8 cellular contexts compared by ENCODE assay signal in genomic region chr10:114174462-114175190, GRCh38. TPM values are rescaled to one million over a fixed set of nuclear protein-coding genes. Genes with fewer than 3 reads are reported as not detected.
DNase-seq lines count a peak whose midpoint lies in the region; ATAC-seq and TF ChIP-seq lines count a peak whose summit lies in the region.

No MANE protein-coding gene starts in this region.

- H3K9ac ChIP-seq in mesendoderm (ENCODE audit: low read length), result peak overlapping the region; percentile 55

- peaks cover 18% of the 10 kb centered on the region for H3K4me1 ChIP-seq in CD8-positive, alpha-beta memory T cell (ENCODE audit: insufficient read depth, low read length)
- H3K4me1 ChIP-seq in mesendoderm (ENCODE audit: control insufficient read depth, low read depth, low read length), result no peaks in the 10 kb centered on the region
- H3K4me1 ChIP-seq in tibial artery, result peaks cover 0 to 12% (median 2%) of the 10 kb centered on the region in 4 donors

- no peaks in the 10 kb centered on the region for H3K79me1 ChIP-seq in mesendoderm (ENCODE audit: low read length)

- H3K36me3 ChIP-seq in CD8-positive, alpha-beta memory T cell (ENCODE audit: insufficient read depth, low read length), result no peaks in the 10 kb centered on the region
- H3K36me3 ChIP-seq in mesendoderm (ENCODE audit: control insufficient read depth, insufficient read depth, low read length) (no peaks in the 10 kb centered on the region), tibial artery (no peaks in the 10 kb centered on the region)

- peak overlapping the region; percentile 87 for H3K27ac ChIP-seq in CD8-positive, alpha-beta memory T cell (ENCODE audit: low read depth, low read length)
- peak overlapping the region in 53 of 59 donors; percentile 18 to 96 (median 85) for H3K27ac ChIP-seq in dorsolateral prefrontal cortex
- H3K27ac ChIP-seq in mesendoderm (ENCODE audit: low read depth, low read length), result no peak overlapping the region
- peak overlapping the region; percentile 86 to 92 for H3K27ac ChIP-seq in tibial artery

- H3K4me1 Mint-ChIP-seq in CD8-positive, alpha-beta memory T cell, result peaks cover 29 to 54% (median 49%) of the 10 kb centered on the region in 3 donors

- no peaks in the 10 kb centered on the region for H3K27me3 ChIP-seq in CD8-positive, alpha-beta memory T cell (ENCODE audit: insufficient read depth, low read length, poor library complexity, severe bottlenecking)
- H3K27me3 ChIP-seq in dorsolateral prefrontal cortex (no peaks in the 10 kb centered on the region), mesendoderm (ENCODE audit: insufficient read depth, low read length, poor library complexity) (no peaks in the 10 kb centered on the region), tibial artery (no peaks in the 10 kb centered on the region)

- POLR2A ChIA-PET in CD8-positive, alpha-beta memory T cell (lab: Charles Lee), result interaction anchor here (0.5 to 0.9 kb wide), 4 partner anchors 213 to 1224 kb away, joined by 3 to 5 read pairs (median 4); no protein-coding TSS in a partner anchor

- H2AK5ac ChIP-seq in mesendoderm (ENCODE audit: low read length), result no peak overlapping the region

- peak in 2 of 5 donors; percentile 56 to 80 for DNase-seq in CD8-positive, alpha-beta memory T cell
- peak; percentile 87 for DNase-seq in RPMI8226
- DNase-seq in dorsolateral prefrontal cortex, result peak in 7 of 10 donors; percentile 28 to 48 (median 35)
- no peak for DNase-seq in mesendoderm
- peak; percentile 71 to 73 for DNase-seq in tibial artery
- DNase-seq in NAMALWA (ENCODE audit: low spot score), result no peak

- peak overlapping the region; percentile 96 for H3K4me2 ChIP-seq in mesendoderm (ENCODE audit: low read length)

- H3K27ac Mint-ChIP-seq in CD8-positive, alpha-beta memory T cell, result peak overlapping the region; percentile 90 to 99 (median 96)

- H2BK5ac ChIP-seq in mesendoderm (ENCODE audit: low read length), result no peak overlapping the region

- intact Hi-C loops in dorsolateral prefrontal cortex (cut with DNase I) (no loop called here), tibial artery (cut with DNase I; ENCODE audit: low total_unique reads) (no loop called here)

- peak overlapping the region; percentile 95 for H3K4me3 ChIP-seq in CD8-positive, alpha-beta memory T cell (ENCODE audit: low read length)
- H3K4me3 ChIP-seq in dorsolateral prefrontal cortex, result peak overlapping the region; percentile 71 to 100 (median 91)
- peak overlapping the region; percentile 70 for H3K4me3 ChIP-seq in mesendoderm (ENCODE audit: low read length)
- H3K4me3 ChIP-seq in tibial artery, result peak overlapping the region; percentile 77 to 87

- H3K18ac ChIP-seq in mesendoderm (ENCODE audit: low read length), result no peak overlapping the region

- TF ChIP-seq CTCF in dorsolateral prefrontal cortex (IDR thresholded peaks at IDR 0.05 in 54 of 56, conservative IDR thresholded peaks at IDR 0.05 in 2 of 56; ENCODE audit: low read depth in 1 of 56, partially characterized antibody in 56 of 56), result no peak
- TF ChIP-seq CTCF in tibial artery (IDR thresholded peaks at IDR 0.05), result peak in 1 of 2 experiments; percentile 3

- H3K4me3 Mint-ChIP-seq in CD8-positive, alpha-beta memory T cell, result peak overlapping the region; percentile 89 to 100 (median 93)

- H4K8ac ChIP-seq in mesendoderm (ENCODE audit: low read depth, low read length), result no peak overlapping the region

- no peak overlapping the region for H2BK15ac ChIP-seq in mesendoderm (replicated peaks; ENCODE audit: low read depth)

- no peak overlapping the region for H3K23ac ChIP-seq in mesendoderm (ENCODE audit: low read length)

- CTCF ChIA-PET in CD8-positive, alpha-beta memory T cell (lab: Charles Lee), result interaction anchor here (0.9 to 1.8 kb wide), 4 partner anchors 13 to 647 kb away, joined by 3 to 5 read pairs (median 4); partner anchors contain the start of gene FHIP2A

- H2BK120ac ChIP-seq in mesendoderm (ENCODE audit: low read depth, low read length), result no peak overlapping the region

- no peaks in the 10 kb centered on the region for H3K9me3 Mint-ChIP-seq in CD8-positive, alpha-beta memory T cell

- H3K79me2 ChIP-seq in mesendoderm (ENCODE audit: control insufficient read depth, insufficient read depth, low read length), result peaks cover 30% of the 10 kb centered on the region

- no peaks in the 10 kb centered on the region for H3K9me3 ChIP-seq in CD8-positive, alpha-beta memory T cell (ENCODE audit: low read length)
- no peaks in the 10 kb centered on the region for H3K9me3 ChIP-seq in tibial artery

- ATAC-seq in GM19328 (IDR thresholded peaks at IDR 0.05; ENCODE audit: unreplicated experiment) (peak; percentile 27), HG03196 (IDR thresholded peaks at IDR 0.05; ENCODE audit: unreplicated experiment) (peak; percentile 23)

- peaks cover 0 to 27% (median 2%) of the 10 kb centered on the region in 3 donors for H3K36me3 Mint-ChIP-seq in CD8-positive, alpha-beta memory T cell

- peak overlapping the region; percentile 76 for H3K56ac ChIP-seq in mesendoderm (ENCODE audit: low read length)

- no CpG with 5 or more reads among the region's 29 CpGs for WGBS in mesendoderm (ENCODE audit: extremely low coverage, insufficient coverage, low lambda C conversion rate)

- no peak overlapping the region for H3K4ac ChIP-seq in mesendoderm (ENCODE audit: low read depth, low read length)

- H3K27me3 Mint-ChIP-seq in CD8-positive, alpha-beta memory T cell, result peaks cover 0 to 4% of the 10 kb centered on the region in 2 donors

- H4K5ac ChIP-seq in mesendoderm (ENCODE audit: low read length), result no peak overlapping the region

RNA-seq across cellular contexts. Expression of gene CCDC186, which starts 0.6 kb away (rescaled TPM):
- 10 to 100 TPM; 11.3 to 14.0 TPM for total RNA-seq in CD8-positive, alpha-beta memory T cell
- 24.9 TPM for polyA plus RNA-seq in CD8-positive, alpha-beta memory T cell
- total RNA-seq in dorsolateral prefrontal cortex, result 10 to 100 TPM; 22.1 to 58.2 (median 37.5) TPM
- 13.7 TPM for polyA plus RNA-seq in mesendoderm (2013, experiment 1 of 2)
- 13.4 TPM for polyA plus RNA-seq in mesendoderm (2013, experiment 2 of 2)

RNA-seq across cellular contexts. Expression of gene TDRD1, which starts 4.5 kb away (rescaled TPM):
- total RNA-seq in CD8-positive, alpha-beta memory T cell, result under 1 TPM; 0.13 to 0.16 TPM
- 0.14 TPM for polyA plus RNA-seq in CD8-positive, alpha-beta memory T cell
- total RNA-seq in dorsolateral prefrontal cortex, result 1 to 10 TPM in 73 of 120 experiments, under 1 TPM in 47; 0.18 to 3.0 (median 1.2) TPM
- polyA plus RNA-seq in mesendoderm (2013, experiment 1 of 2), result 0.60 TPM
- 0.63 TPM for polyA plus RNA-seq in mesendoderm (2013, experiment 2 of 2)

Comparison
In these comparisons a context has a peak if more than half of its experiments do, and no peak if none do; other contexts are left out.
1. DNase-seq: peak in RPMI8226 (single experiment), dorsolateral prefrontal cortex (7 of 10) and tibial artery (2 of 2); none in mesendoderm (single experiment) and NAMALWA (single experiment).
2. Peak in every context shown above with its lines, with median percentiles within 50 percentile points of each other: H3K4me3 ChIP-seq.